1 cellular context compared by ENCODE assay signal in the genomic region with DNA sequence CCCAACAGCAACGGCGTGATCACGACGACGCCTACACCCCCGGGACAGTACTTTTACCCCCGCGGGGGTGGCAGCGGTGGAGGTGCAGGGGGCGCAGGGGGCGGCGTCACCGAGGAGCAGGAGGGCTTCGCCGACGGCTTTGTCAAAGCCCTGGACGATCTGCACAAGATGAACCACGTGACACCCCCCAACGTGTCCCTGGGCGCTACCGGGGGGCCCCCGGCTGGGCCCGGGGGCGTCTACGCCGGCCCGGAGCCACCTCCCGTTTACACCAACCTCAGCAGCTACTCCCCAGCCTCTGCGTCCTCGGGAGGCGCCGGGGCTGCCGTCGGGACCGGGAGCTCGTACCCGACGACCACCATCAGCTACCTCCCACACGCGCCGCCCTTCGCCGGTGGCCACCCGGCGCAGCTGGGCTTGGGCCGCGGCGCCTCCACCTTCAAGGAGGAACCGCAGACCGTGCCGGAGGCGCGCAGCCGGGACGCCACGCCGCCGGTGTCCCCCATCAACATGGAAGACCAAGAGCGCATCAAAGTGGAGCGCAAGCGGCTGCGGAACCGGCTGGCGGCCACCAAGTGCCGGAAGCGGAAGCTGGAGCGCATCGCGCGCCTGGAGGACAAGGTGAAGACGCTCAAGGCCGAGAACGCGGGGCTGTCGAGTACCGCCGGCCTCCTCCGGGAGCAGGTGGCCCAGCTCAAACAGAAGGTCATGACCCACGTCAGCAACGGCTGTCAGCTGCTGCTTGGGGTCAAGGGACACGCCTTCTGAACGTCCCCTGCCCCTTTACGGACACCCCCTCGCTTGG.
A peak's percentile ranks its signal among the peaks of the same experiment; 100 is the strongest.
TF ChIP-seq lines count a peak whose summit lies in the region.

No MANE protein-coding gene starts in this region.

TF ChIP-seq in K562, 482 proteins besides CTCF, POLR2A, EP300 and RAD21 (continued from another document and continues in another):
- TF ChIP-seq, protein P1, sequence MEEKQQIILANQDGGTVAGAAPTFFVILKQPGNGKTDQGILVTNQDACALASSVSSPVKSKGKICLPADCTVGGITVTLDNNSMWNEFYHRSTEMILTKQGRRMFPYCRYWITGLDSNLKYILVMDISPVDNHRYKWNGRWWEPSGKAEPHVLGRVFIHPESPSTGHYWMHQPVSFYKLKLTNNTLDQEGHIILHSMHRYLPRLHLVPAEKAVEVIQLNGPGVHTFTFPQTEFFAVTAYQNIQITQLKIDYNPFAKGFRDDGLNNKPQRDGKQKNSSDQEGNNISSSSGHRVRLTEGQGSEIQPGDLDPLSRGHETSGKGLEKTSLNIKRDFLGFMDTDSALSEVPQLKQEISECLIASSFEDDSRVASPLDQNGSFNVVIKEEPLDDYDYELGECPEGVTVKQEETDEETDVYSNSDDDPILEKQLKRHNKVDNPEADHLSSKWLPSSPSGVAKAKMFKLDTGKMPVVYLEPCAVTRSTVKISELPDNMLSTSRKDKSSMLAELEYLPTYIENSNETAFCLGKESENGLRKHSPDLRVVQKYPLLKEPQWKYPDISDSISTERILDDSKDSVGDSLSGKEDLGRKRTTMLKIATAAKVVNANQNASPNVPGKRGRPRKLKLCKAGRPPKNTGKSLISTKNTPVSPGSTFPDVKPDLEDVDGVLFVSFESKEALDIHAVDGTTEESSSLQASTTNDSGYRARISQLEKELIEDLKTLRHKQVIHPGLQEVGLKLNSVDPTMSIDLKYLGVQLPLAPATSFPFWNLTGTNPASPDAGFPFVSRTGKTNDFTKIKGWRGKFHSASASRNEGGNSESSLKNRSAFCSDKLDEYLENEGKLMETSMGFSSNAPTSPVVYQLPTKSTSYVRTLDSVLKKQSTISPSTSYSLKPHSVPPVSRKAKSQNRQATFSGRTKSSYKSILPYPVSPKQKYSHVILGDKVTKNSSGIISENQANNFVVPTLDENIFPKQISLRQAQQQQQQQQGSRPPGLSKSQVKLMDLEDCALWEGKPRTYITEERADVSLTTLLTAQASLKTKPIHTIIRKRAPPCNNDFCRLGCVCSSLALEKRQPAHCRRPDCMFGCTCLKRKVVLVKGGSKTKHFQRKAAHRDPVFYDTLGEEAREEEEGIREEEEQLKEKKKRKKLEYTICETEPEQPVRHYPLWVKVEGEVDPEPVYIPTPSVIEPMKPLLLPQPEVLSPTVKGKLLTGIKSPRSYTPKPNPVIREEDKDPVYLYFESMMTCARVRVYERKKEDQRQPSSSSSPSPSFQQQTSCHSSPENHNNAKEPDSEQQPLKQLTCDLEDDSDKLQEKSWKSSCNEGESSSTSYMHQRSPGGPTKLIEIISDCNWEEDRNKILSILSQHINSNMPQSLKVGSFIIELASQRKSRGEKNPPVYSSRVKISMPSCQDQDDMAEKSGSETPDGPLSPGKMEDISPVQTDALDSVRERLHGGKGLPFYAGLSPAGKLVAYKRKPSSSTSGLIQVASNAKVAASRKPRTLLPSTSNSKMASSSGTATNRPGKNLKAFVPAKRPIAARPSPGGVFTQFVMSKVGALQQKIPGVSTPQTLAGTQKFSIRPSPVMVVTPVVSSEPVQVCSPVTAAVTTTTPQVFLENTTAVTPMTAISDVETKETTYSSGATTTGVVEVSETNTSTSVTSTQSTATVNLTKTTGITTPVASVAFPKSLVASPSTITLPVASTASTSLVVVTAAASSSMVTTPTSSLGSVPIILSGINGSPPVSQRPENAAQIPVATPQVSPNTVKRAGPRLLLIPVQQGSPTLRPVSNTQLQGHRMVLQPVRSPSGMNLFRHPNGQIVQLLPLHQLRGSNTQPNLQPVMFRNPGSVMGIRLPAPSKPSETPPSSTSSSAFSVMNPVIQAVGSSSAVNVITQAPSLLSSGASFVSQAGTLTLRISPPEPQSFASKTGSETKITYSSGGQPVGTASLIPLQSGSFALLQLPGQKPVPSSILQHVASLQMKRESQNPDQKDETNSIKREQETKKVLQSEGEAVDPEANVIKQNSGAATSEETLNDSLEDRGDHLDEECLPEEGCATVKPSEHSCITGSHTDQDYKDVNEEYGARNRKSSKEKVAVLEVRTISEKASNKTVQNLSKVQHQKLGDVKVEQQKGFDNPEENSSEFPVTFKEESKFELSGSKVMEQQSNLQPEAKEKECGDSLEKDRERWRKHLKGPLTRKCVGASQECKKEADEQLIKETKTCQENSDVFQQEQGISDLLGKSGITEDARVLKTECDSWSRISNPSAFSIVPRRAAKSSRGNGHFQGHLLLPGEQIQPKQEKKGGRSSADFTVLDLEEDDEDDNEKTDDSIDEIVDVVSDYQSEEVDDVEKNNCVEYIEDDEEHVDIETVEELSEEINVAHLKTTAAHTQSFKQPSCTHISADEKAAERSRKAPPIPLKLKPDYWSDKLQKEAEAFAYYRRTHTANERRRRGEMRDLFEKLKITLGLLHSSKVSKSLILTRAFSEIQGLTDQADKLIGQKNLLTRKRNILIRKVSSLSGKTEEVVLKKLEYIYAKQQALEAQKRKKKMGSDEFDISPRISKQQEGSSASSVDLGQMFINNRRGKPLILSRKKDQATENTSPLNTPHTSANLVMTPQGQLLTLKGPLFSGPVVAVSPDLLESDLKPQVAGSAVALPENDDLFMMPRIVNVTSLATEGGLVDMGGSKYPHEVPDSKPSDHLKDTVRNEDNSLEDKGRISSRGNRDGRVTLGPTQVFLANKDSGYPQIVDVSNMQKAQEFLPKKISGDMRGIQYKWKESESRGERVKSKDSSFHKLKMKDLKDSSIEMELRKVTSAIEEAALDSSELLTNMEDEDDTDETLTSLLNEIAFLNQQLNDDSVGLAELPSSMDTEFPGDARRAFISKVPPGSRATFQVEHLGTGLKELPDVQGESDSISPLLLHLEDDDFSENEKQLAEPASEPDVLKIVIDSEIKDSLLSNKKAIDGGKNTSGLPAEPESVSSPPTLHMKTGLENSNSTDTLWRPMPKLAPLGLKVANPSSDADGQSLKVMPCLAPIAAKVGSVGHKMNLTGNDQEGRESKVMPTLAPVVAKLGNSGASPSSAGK (IDR thresholded peaks at IDR 0.05) = peak; percentile 82
- TF ChIP-seq CCAR2 (IDR thresholded peaks at IDR 0.05; ENCODE audit: low read depth, low read length) (no peak), PCBP1 (IDR thresholded peaks at IDR 0.05; ENCODE audit: low read depth, low read length, poor library complexity, severe bottlenecking) (no peak), BDP1 (IDR thresholded peaks at IDR 0.05; ENCODE audit: insufficient read depth, insufficient read length) (no peak), NFE2L1 (tag; IDR thresholded peaks at IDR 0.05; ENCODE audit: borderline replicate concordance, low read depth) (no peak), IRF2 (CRISPR knock-in tag; IDR thresholded peaks at IDR 0.05) (no peak), RBM22 (IDR thresholded peaks at IDR 0.05; ENCODE audit: low read depth, low read length, poor library complexity, severe bottlenecking) (peak; percentile 97), BMI1 (IDR thresholded peaks at IDR 0.05; ENCODE audit: low read length) (no peak), POLR2G (IDR thresholded peaks at IDR 0.05; ENCODE audit: low read depth, low read length) (peak; percentile 80), ZNF175 (CRISPR knock-in tag; IDR thresholded peaks at IDR 0.05; ENCODE audit: low read depth) (no peak), CXXC5 (CRISPR knock-in tag; IDR thresholded peaks at IDR 0.05) (peak; percentile 83), SP1 (CRISPR knock-in tag; IDR thresholded peaks at IDR 0.05) (0 out of 2 replicates have a peak, but pooled peaks have one; percentile 72), HSF4 (CRISPR knock-in tag; IDR thresholded peaks at IDR 0.05; ENCODE audit: borderline replicate concordance) (no peak), PHB2 (IDR thresholded peaks at IDR 0.05; ENCODE audit: low read depth) (no peak), CBX3 (IDR thresholded peaks at IDR 0.05; ENCODE audit: borderline replicate concordance in 1 of 2, low read length in 2 of 2) (no peak), PCBP2 (IDR thresholded peaks at IDR 0.05; ENCODE audit: low read depth, low read length, poor library complexity, severe bottlenecking) (no peak), ZKSCAN3 (CRISPR knock-in tag; IDR thresholded peaks at IDR 0.05) (no peak), HNRNPLL (IDR thresholded peaks at IDR 0.05; ENCODE audit: low read depth, low read length, poor library complexity, severe bottlenecking) (peak; percentile 38), U2AF2 (optimal IDR thresholded peaks at IDR 0.05; ENCODE audit: low read depth, low read length) (no peak)
- TF ChIP-seq, protein P2, sequence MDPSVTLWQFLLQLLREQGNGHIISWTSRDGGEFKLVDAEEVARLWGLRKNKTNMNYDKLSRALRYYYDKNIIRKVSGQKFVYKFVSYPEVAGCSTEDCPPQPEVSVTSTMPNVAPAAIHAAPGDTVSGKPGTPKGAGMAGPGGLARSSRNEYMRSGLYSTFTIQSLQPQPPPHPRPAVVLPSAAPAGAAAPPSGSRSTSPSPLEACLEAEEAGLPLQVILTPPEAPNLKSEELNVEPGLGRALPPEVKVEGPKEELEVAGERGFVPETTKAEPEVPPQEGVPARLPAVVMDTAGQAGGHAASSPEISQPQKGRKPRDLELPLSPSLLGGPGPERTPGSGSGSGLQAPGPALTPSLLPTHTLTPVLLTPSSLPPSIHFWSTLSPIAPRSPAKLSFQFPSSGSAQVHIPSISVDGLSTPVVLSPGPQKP (CRISPR knock-in tag; IDR thresholded peaks at IDR 0.05) = no peak
- TF ChIP-seq, protein P3, sequence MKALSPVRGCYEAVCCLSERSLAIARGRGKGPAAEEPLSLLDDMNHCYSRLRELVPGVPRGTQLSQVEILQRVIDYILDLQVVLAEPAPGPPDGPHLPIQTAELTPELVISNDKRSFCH (CRISPR knock-in tag; IDR thresholded peaks at IDR 0.05) = no peak
- TF ChIP-seq, protein P3 (tag; IDR thresholded peaks at IDR 0.05) = peak; percentile 59; the same call in 1 of the 2 replicates
- TF ChIP-seq, protein P4, sequence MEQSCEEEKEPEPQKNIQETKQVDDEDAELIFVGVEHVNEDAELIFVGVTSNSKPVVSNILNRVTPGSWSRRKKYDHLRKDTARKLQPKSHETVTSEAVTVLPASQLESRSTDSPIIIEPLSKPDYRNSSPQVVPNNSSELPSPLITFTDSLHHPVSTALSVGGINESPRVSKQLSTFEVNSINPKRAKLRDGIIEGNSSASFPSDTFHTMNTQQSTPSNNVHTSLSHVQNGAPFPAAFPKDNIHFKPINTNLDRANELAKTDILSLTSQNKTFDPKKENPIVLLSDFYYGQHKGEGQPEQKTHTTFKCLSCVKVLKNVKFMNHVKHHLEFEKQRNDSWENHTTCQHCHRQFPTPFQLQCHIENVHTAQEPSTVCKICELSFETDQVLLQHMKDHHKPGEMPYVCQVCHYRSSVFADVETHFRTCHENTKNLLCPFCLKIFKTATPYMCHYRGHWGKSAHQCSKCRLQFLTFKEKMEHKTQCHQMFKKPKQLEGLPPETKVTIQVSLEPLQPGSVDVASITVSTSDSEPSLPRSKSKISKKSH (CRISPR knock-in tag; IDR thresholded peaks at IDR 0.05) = no peak
- TF ChIP-seq, protein P5, sequence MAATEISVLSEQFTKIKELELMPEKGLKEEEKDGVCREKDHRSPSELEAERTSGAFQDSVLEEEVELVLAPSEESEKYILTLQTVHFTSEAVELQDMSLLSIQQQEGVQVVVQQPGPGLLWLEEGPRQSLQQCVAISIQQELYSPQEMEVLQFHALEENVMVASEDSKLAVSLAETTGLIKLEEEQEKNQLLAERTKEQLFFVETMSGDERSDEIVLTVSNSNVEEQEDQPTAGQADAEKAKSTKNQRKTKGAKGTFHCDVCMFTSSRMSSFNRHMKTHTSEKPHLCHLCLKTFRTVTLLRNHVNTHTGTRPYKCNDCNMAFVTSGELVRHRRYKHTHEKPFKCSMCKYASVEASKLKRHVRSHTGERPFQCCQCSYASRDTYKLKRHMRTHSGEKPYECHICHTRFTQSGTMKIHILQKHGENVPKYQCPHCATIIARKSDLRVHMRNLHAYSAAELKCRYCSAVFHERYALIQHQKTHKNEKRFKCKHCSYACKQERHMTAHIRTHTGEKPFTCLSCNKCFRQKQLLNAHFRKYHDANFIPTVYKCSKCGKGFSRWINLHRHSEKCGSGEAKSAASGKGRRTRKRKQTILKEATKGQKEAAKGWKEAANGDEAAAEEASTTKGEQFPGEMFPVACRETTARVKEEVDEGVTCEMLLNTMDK (IDR thresholded peaks at IDR 0.05; ENCODE audit: borderline replicate concordance, insufficient read depth, low read depth, low read length, poor library complexity, severe bottlenecking) = no peak
- TF ChIP-seq, protein P6, sequence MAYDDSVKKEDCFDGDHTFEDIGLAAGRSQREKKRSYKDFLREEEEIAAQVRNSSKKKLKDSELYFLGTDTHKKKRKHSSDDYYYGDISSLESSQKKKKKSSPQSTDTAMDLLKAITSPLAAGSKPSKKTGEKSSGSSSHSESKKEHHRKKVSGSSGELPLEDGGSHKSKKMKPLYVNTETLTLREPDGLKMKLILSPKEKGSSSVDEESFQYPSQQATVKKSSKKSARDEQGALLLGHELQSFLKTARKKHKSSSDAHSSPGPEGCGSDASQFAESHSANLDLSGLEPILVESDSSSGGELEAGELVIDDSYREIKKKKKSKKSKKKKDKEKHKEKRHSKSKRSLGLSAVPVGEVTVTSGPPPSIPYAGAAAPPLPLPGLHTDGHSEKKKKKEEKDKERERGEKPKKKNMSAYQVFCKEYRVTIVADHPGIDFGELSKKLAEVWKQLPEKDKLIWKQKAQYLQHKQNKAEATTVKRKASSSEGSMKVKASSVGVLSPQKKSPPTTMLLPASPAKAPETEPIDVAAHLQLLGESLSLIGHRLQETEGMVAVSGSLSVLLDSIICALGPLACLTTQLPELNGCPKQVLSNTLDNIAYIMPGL (CRISPR knock-in tag; IDR thresholded peaks at IDR 0.05) = no peak
- TF ChIP-seq, protein P7, sequence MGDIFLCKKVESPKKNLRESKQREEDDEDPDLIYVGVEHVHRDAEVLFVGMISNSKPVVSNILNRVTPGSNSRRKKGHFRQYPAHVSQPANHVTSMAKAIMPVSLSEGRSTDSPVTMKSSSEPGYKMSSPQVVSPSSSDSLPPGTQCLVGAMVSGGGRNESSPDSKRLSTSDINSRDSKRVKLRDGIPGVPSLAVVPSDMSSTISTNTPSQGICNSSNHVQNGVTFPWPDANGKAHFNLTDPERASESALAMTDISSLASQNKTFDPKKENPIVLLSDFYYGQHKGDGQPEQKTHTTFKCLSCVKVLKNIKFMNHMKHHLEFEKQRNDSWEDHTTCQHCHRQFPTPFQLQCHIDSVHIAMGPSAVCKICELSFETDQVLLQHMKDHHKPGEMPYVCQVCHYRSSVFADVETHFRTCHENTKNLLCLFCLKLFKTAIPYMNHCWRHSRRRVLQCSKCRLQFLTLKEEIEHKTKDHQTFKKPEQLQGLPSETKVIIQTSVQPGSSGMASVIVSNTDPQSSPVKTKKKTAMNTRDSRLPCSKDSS (IDR thresholded peaks at IDR 0.05; ENCODE audit: low read depth, partially characterized antibody) = no peak
- TF ChIP-seq, protein P8, sequence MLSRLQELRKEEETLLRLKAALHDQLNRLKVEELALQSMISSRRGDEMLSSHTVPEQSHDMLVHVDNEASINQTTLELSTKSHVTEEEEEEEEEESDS (CRISPR knock-in tag; IDR thresholded peaks at IDR 0.05) = no peak
